In genomic region chr20:11333634-11334033, GRCh38 we compare ENCODE assay signal across 9 cellular contexts.
"Had no signal": no experiment of that assay in that cellular context is flagged by ENCODE, and none has a peak within 500 bp of the region (broad histone marks: within the 10 kb centered on the region; RNA-seq: fewer than 3 reads in every experiment).

No MANE protein-coding gene starts in this region.

- H2AFZ ChIP-seq: GM23248 had no signal

- H3K27ac ChIP-seq: GM23248, HL-60 had no signal

- H3K9me3 ChIP-seq: HAP-1 had no signal

- H3K4me3 ChIP-seq: GM23248, HAP-1 had no signal

- FAIRE-seq: HepG2 had no signal

- DNase-seq: GM23248, GOT3, H7, HFFc6, KBM-7 had no signal

- ATAC-seq: HCT116, HepG2 had no signal

- H3K36me3 ChIP-seq: HAP-1 had no signal

- H3K9ac ChIP-seq: GM23248 had no signal
